ENCODE assay signal across 8 cellular contexts in genomic region chr19:19540707-19541515, GRCh38. TPM values are rescaled to one million over a fixed set of nuclear protein-coding genes. Genes with fewer than 3 reads are reported as not detected.
A peak's percentile ranks its signal among the peaks of the same experiment; 100 is the strongest.
DNase-seq lines count a peak whose midpoint lies in the region; ATAC-seq and TF ChIP-seq lines count a peak whose summit lies in the region.

No MANE protein-coding gene starts in this region.

- no peaks in the 10 kb centered on the region for H3K36me3 ChIP-seq in heart right ventricle

- peaks cover 0 to 1% of the 10 kb centered on the region in 2 donors for H3K36me3 Mint-ChIP-seq in activated T-cell treated with anti-CD3 and anti-CD28 coated beads, Interleukin-2, amount 50 U/mL, for 72 hours (ENCODE audit: insufficient read depth in 2 of 2)

- ATAC-seq in GM19023 (IDR thresholded peaks at IDR 0.05; ENCODE audit: unreplicated experiment) (peak; percentile 51), heart right ventricle (peak in 2 of 8 donors; percentile 18 to 21), HG02970 (IDR thresholded peaks at IDR 0.05; ENCODE audit: low FRiP score, unreplicated experiment) (no peak)
- peak; percentile 81 to 86 for ATAC-seq in activated T-cell treated with anti-CD3 and anti-CD28 coated beads, Interleukin-2, amount 50 U/mL, for 72 hours (replicated peaks in 1 of 2)

- H3K4me3 ChIP-seq in heart right ventricle: peak overlapping the region in 6 of 10 donors; percentile 5 to 26 (median 12)

- H3K27me3 ChIP-seq in heart right ventricle: peaks cover 4 to 78% (median 70%) of the 10 kb centered on the region in 7 donors

- TF ChIP-seq CTCF in heart right ventricle (IDR thresholded peaks at IDR 0.05): no peak

- peaks cover 25% of the 10 kb centered on the region for H3K4me1 Mint-ChIP-seq in activated T-cell treated with anti-CD3 and anti-CD28 coated beads, Interleukin-2, amount 50 U/mL, for 72 hours (ENCODE audit: low read depth)

- no peaks in the 10 kb centered on the region for H3K9me3 ChIP-seq in heart right ventricle

- no peak overlapping the region for H3K27ac ChIP-seq in heart right ventricle

- no peaks in the 10 kb centered on the region for H3K9me3 Mint-ChIP-seq in activated T-cell treated with anti-CD3 and anti-CD28 coated beads, Interleukin-2, amount 50 U/mL, for 72 hours

- H3K4me1 ChIP-seq in heart right ventricle: peaks cover 9 to 35% (median 26%) of the 10 kb centered on the region in 9 donors

- peak overlapping the region; percentile 70 to 85 for H3K4me3 Mint-ChIP-seq in activated T-cell treated with anti-CD3 and anti-CD28 coated beads, Interleukin-2, amount 50 U/mL, for 72 hours

- DNase-seq in NCI-H345 treated with DMSO at 0.1 percent for 48 hours (lab: John Stamatoyannopoulos, UW; ENCODE audit: unreplicated experiment): peak; percentile 44
- peak; percentile 86 to 87 for DNase-seq in activated T-cell treated with anti-CD3 and anti-CD28 coated beads, Interleukin-2, amount 50 U/mL, for 72 hours
- no peak for DNase-seq in heart right ventricle
- peak; percentile 46 to 64 for DNase-seq in stimulated activated CD4-positive, alpha-beta T cell treated with anti-CD3 and anti-CD28 coated beads, Interleukin-1b, Interleukin-23, amount 100 ng/mL, for 1 hour (ENCODE audit: low read depth in 2 of 2)
- DNase-seq in HuH-7 (ENCODE audit: low spot score): no peak
- no peak for DNase-seq in cerebellum (ENCODE audit: low spot score)

- 3 to 4% methylated on average over 45 of the region's 45 CpGs for WGBS in heart right ventricle, 2 donors

- no peak overlapping the region for H3K27ac Mint-ChIP-seq in activated T-cell treated with anti-CD3 and anti-CD28 coated beads, Interleukin-2, amount 50 U/mL, for 72 hours

- intact Hi-C loops in heart right ventricle (cut with DNase I): no loop called here

- H3K27me3 Mint-ChIP-seq in activated T-cell treated with anti-CD3 and anti-CD28 coated beads, Interleukin-2, amount 50 U/mL, for 72 hours (ENCODE audit: low read depth): peaks cover 20% of the 10 kb centered on the region

RNA-seq across cellular contexts. Expression of gene CILP2, which starts 2.8 kb away (rescaled TPM):
- under 1 TPM; 0.44 to 0.86 TPM for total RNA-seq in activated T-cell treated with anti-CD3 and anti-CD28 coated beads, Interleukin-2, amount 50 U/mL, for 72 hours
- total RNA-seq in heart right ventricle: under 1 TPM in 8 of 10 donors, not detected in 2; 0.09 to 0.61 (median 0.23) TPM
- polyA plus RNA-seq in heart right ventricle: under 1 TPM; 0.07 to 0.23 TPM
- total RNA-seq in cerebellum: 0.64 TPM

RNA-seq across cellular contexts. Expression of gene YJEFN3, which starts 12.2 kb away (rescaled TPM):
- 10 to 100 TPM; 18.2 to 21.3 TPM for total RNA-seq in activated T-cell treated with anti-CD3 and anti-CD28 coated beads, Interleukin-2, amount 50 U/mL, for 72 hours
- total RNA-seq in heart right ventricle (1 to 10 TPM; 2.1 to 4.1 (median 2.4) TPM), cerebellum (2.8 TPM)
- polyA plus RNA-seq in heart right ventricle: 10 to 100 TPM in 1 of 2 donors, 1 to 10 TPM in 1; 4.0 to 13.1 TPM

RNA-seq across cellular contexts. Expression of gene NDUFA13, which starts 24.9 kb away (rescaled TPM):
- 100 to 1,000 TPM; 229 to 263 TPM for total RNA-seq in activated T-cell treated with anti-CD3 and anti-CD28 coated beads, Interleukin-2, amount 50 U/mL, for 72 hours
- 1,000 to 10,000 TPM in 9 of 10 donors, 100 to 1,000 TPM in 1; 856 to 1,274 (median 1,129) TPM for total RNA-seq in heart right ventricle
- polyA plus RNA-seq in heart right ventricle: 1,000 to 10,000 TPM; 1,172 to 1,278 TPM
- 70.6 TPM for total RNA-seq in cerebellum

RNA-seq across cellular contexts. Expression of gene TSSK6, which starts 25.6 kb away (rescaled TPM):
- 1 to 10 TPM; 5.0 to 5.6 TPM for total RNA-seq in activated T-cell treated with anti-CD3 and anti-CD28 coated beads, Interleukin-2, amount 50 U/mL, for 72 hours
- total RNA-seq in heart right ventricle: 1 to 10 TPM in 1 of 10 donors, under 1 TPM in 8, not detected in 1; 0.23 to 1.2 (median 0.45) TPM
- under 1 TPM; 0.29 to 0.49 TPM for polyA plus RNA-seq in heart right ventricle
- total RNA-seq in cerebellum: 1.2 TPM

Comparison
In these comparisons a context has a peak if more than half of its experiments do, and no peak if none do; other contexts are left out.
1. DNase-seq: peak in NCI-H345 treated with DMSO at 0.1 percent for 48 hours (single experiment), activated T-cell treated with anti-CD3 and anti-CD28 coated beads, Interleukin-2, amount 50 U/mL, for 72 hours (2 of 2) and stimulated activated CD4-positive, alpha-beta T cell treated with anti-CD3 and anti-CD28 coated beads, Interleukin-1b, Interleukin-23, amount 100 ng/mL, for 1 hour (2 of 2); none in heart right ventricle (0 of 2), HuH-7 (single experiment) and cerebellum (single experiment).